In genomic region chr19:11088508-11089253, GRCh38 we compare ENCODE assay signal across 8 cellular contexts. TPM values are rescaled to one million over a fixed set of nuclear protein-coding genes. Genes with fewer than 3 reads are reported as not detected.
A peak's percentile ranks its signal among the peaks of the same experiment; 100 is the strongest.
DNase-seq lines count a peak whose midpoint lies in the region; ATAC-seq lines count a peak whose summit lies in the region.

No MANE protein-coding gene starts in this region.

- peak overlapping the region; percentile 95 for H3K4me3 ChIP-seq in skeletal muscle cell (ENCODE audit: low read depth, low read length)

- ATAC-seq in activated naive CD4-positive, alpha-beta T cell treated with anti-CD3 and anti-CD28 coated beads, Interleukin-2, amount 50 U/mL, for 72 hours = no peak
- no peak for ATAC-seq in left ventricle myocardium superior
- ATAC-seq in GM19324 (IDR thresholded peaks at IDR 0.05; ENCODE audit: low FRiP score, unreplicated experiment) = no peak

- H3K9me3 Mint-ChIP-seq in activated naive CD4-positive, alpha-beta T cell treated with anti-CD3 and anti-CD28 coated beads, Interleukin-2, amount 50 U/mL, for 72 hours = no peaks in the 10 kb centered on the region

- peak overlapping the region; percentile 99 to 100 for H3K27ac Mint-ChIP-seq in activated naive CD4-positive, alpha-beta T cell treated with anti-CD3 and anti-CD28 coated beads, Interleukin-2, amount 50 U/mL, for 72 hours

- intact Hi-C loops in left ventricle myocardium superior (cut with micrococcal nuclease) = no loop called here

- H3K36me3 Mint-ChIP-seq in activated naive CD4-positive, alpha-beta T cell treated with anti-CD3 and anti-CD28 coated beads, Interleukin-2, amount 50 U/mL, for 72 hours = peaks cover 5 to 35% of the 10 kb centered on the region in 2 donors

- DNase-seq in NCI-H2227 (lab: John Stamatoyannopoulos, UW; ENCODE audit: unreplicated experiment) (peak; percentile 23), NCI-H2227 treated with DMSO at 0.1 percent for 48 hours (lab: John Stamatoyannopoulos, UW) (no peak), left ventricle myocardium superior (peak; percentile 41), skeletal muscle cell (ENCODE audit: low read depth) (no peak), epidermal melanocyte (ENCODE audit: insufficient read length, low spot score) (no peak)
- no peak for DNase-seq in activated naive CD4-positive, alpha-beta T cell treated with anti-CD3 and anti-CD28 coated beads, Interleukin-2, amount 50 U/mL, for 72 hours (ENCODE audit: low spot score in 2 of 2)
- DNase-seq in NK-92 treated with Interleukin-12 subunit alpha and Interleukin-12 subunit beta, amount 100 ng/mL, for 24 hours (lab: John Stamatoyannopoulos, UW) = no peak

RNA-seq across cellular contexts. Expression of gene LDLR, which starts 0.6 kb away (rescaled TPM):
- 10 to 100 TPM; 53.0 to 66.6 TPM for total RNA-seq in activated naive CD4-positive, alpha-beta T cell treated with anti-CD3 and anti-CD28 coated beads, Interleukin-2, amount 50 U/mL, for 72 hours
- total RNA-seq in left ventricle myocardium superior = 8.2 TPM

Comparison
In these comparisons a context has a peak if more than half of its experiments do, and no peak if none do; other contexts are left out.
1. DNase-seq: peak in NCI-H2227 (single experiment) and left ventricle myocardium superior (single experiment); none in NCI-H2227 treated with DMSO at 0.1 percent for 48 hours (single experiment), activated naive CD4-positive, alpha-beta T cell treated with anti-CD3 and anti-CD28 coated beads, Interleukin-2, amount 50 U/mL, for 72 hours (0 of 2), skeletal muscle cell (single experiment), epidermal melanocyte (single experiment) and NK-92 treated with Interleukin-12 subunit alpha and Interleukin-12 subunit beta, amount 100 ng/mL, for 24 hours (single experiment).